Comparison of ENCODE assay signal across 8 cellular contexts in genomic region chr1:156499194-156499702, GRCh38. TPM values are rescaled to one million over a fixed set of nuclear protein-coding genes. Genes with fewer than 3 reads are reported as not detected.
DNase-seq lines count a peak whose midpoint lies in the region; ATAC-seq and TF ChIP-seq lines count a peak whose summit lies in the region.

No MANE protein-coding gene starts in this region.

- peak overlapping the region; percentile 31 for H3K27ac ChIP-seq in A673 (ENCODE audit: low read depth, low read length, poor library complexity, severe bottlenecking)
- H3K27ac ChIP-seq in HL-60 (replicated peaks), result peak overlapping the region; percentile 49
- H3K27ac ChIP-seq in mesendoderm (ENCODE audit: low read depth, low read length), result no peak overlapping the region
- peak overlapping the region; percentile 23 to 42 for H3K27ac ChIP-seq in aorta (ENCODE audit: low read depth in 1 of 2, low read length in 2 of 2)

- no peaks in the 10 kb centered on the region for H3K27me3 Mint-ChIP-seq in brain

- no peak overlapping the region for H3K4ac ChIP-seq in mesendoderm (ENCODE audit: low read depth, low read length)

- no peaks in the 10 kb centered on the region for H3K9me3 Mint-ChIP-seq in brain

- peak overlapping the region; percentile 95 for H3K4me2 ChIP-seq in mesendoderm (ENCODE audit: low read length)

- H3K27me3 ChIP-seq in A673 (replicated peaks; ENCODE audit: insufficient read depth, low read depth, low read length, poor library complexity) (no peaks in the 10 kb centered on the region), HL-60 (ENCODE audit: insufficient read depth, poor library complexity, severe bottlenecking) (no peaks in the 10 kb centered on the region), mesendoderm (ENCODE audit: insufficient read depth, low read length, poor library complexity) (no peaks in the 10 kb centered on the region), aorta (ENCODE audit: control insufficient read depth in 1 of 2, insufficient read depth in 2 of 2, low read length in 1 of 2) (no peaks in the 10 kb centered on the region)

- BruUV-seq in A673 (replicated peaks; lab: Mats Ljungman, UMichigan), result no TSS peak

- no peak for ATAC-seq in aorta (ENCODE audit: low FRiP score)
- no peak for ATAC-seq in HG02970 (IDR thresholded peaks at IDR 0.05; ENCODE audit: low FRiP score, unreplicated experiment)
- ATAC-seq in HG03108 (IDR thresholded peaks at IDR 0.05; ENCODE audit: unreplicated experiment), result no peak

- H3K18ac ChIP-seq in mesendoderm (ENCODE audit: low read length), result peak overlapping the region; percentile 78

- TF ChIP-seq CTCF in A673 (conservative IDR thresholded peaks at IDR 0.05; ENCODE audit: low read depth, low read length) (no peak), HL-60 (IDR thresholded peaks at IDR 0.05; ENCODE audit: insufficient read depth, low read length) (no peak), brain (conservative IDR thresholded peaks at IDR 0.05) (no peak)

- peaks cover 23% of the 10 kb centered on the region for H3K79me1 ChIP-seq in mesendoderm (ENCODE audit: low read length)

- H3K9me3 ChIP-seq in A673 (ENCODE audit: low read depth, low read length, poor library complexity, severe bottlenecking) (no peaks in the 10 kb centered on the region), aorta (ENCODE audit: control insufficient read depth, low read length) (no peaks in the 10 kb centered on the region)

- POLR2A ChIA-PET in A673 (lab: Charles Lee; ENCODE audit: low non-redundant PET), result interaction anchor here (0.6 kb wide), 1 partner anchor 9 kb away, joined by 11 read pairs; no protein-coding TSS in a partner anchor

- no peak for DNase-seq in A673 (ENCODE audit: low spot score)
- peak in 1 of 2 experiments; percentile 67 for DNase-seq in HL-60 (ENCODE audit: low read depth in 1 of 2, low spot score in 1 of 2)
- peak; percentile 67 for DNase-seq in mesendoderm
- no peak for DNase-seq in aorta
- no peak for DNase-seq in activated CD4-positive, CD25-positive, alpha-beta regulatory T cell treated with anti-CD3 and anti-CD28 coated beads, Interleukin-2, amount 50 U/mL, for 72 hours

- peak overlapping the region; percentile 62 for H3K9ac ChIP-seq in mesendoderm (ENCODE audit: low read length)

- H4K5ac ChIP-seq in mesendoderm (ENCODE audit: low read length), result no peak overlapping the region

- H2BK5ac ChIP-seq in mesendoderm (ENCODE audit: low read length), result no peak overlapping the region

- H2BK15ac ChIP-seq in mesendoderm (replicated peaks; ENCODE audit: low read depth), result no peak overlapping the region

- peaks cover 78% of the 10 kb centered on the region for H3K4me1 Mint-ChIP-seq in brain

- peak overlapping the region; percentile 91 to 95 (median 93) for H3K4me3 Mint-ChIP-seq in brain

- CTCF ChIA-PET in A673 (lab: Charles Lee), result interaction anchor here (3.2 kb wide), 1 partner anchor 18 kb away, joined by 28 read pairs; no protein-coding TSS in a partner anchor

- H3K56ac ChIP-seq in mesendoderm (ENCODE audit: low read length), result peak overlapping the region; percentile 77

- H3K27ac Mint-ChIP-seq in brain, result peak overlapping the region; percentile 53 to 97 (median 87)

- H2BK120ac ChIP-seq in mesendoderm (ENCODE audit: low read depth, low read length), result no peak overlapping the region

- intact Hi-C loops in A673 (cut with micrococcal nuclease; ENCODE audit: unreplicated experiment) (no loop called here), aorta (cut with DNase I) (loop anchor here in 1 of 2 donors (5.0 kb wide), 1 partner anchor 37 kb away; no protein-coding TSS in a partner anchor)

- peaks cover 55% of the 10 kb centered on the region for H3K4me1 ChIP-seq in A673 (ENCODE audit: insufficient read depth, low read length, poor library complexity, severe bottlenecking)
- peaks cover 25% of the 10 kb centered on the region for H3K4me1 ChIP-seq in mesendoderm (ENCODE audit: control insufficient read depth, low read depth, low read length)
- peaks cover 3 to 17% of the 10 kb centered on the region in 2 donors for H3K4me1 ChIP-seq in aorta (ENCODE audit: control insufficient read depth in 1 of 2, insufficient read depth in 2 of 2, low read length in 2 of 2)

- H3K23ac ChIP-seq in mesendoderm (ENCODE audit: low read length), result no peak overlapping the region

- peaks cover 33% of the 10 kb centered on the region for H3K79me2 ChIP-seq in mesendoderm (ENCODE audit: control insufficient read depth, insufficient read depth, low read length)

- peaks cover 14% of the 10 kb centered on the region for H3K36me3 Mint-ChIP-seq in brain

- no peak overlapping the region for H2AK5ac ChIP-seq in mesendoderm (ENCODE audit: low read length)

- H3K4me3 ChIP-seq in A673 (ENCODE audit: low read depth, low read length, poor library complexity, severe bottlenecking) (peak overlapping the region; percentile 98), HL-60 (replicated peaks; ENCODE audit: insufficient read depth, low read length) (peak overlapping the region; percentile 81), mesendoderm (ENCODE audit: low read length) (peak overlapping the region; percentile 55), aorta (ENCODE audit: low read length in 2 of 2) (peak overlapping the region; percentile 42 to 73)

- WGBS in mesendoderm (ENCODE audit: extremely low coverage, insufficient coverage, low lambda C conversion rate), result no CpG with 5 or more reads among the region's 10 CpGs
- 0% methylated on average over 10 of the region's 10 CpGs for WGBS in aorta, 2 donors

- H3K36me3 ChIP-seq in A673 (ENCODE audit: insufficient read depth, low read length, poor library complexity, severe bottlenecking), result no peaks in the 10 kb centered on the region
- no peaks in the 10 kb centered on the region for H3K36me3 ChIP-seq in mesendoderm (ENCODE audit: control insufficient read depth, insufficient read depth, low read length)
- H3K36me3 ChIP-seq in aorta (ENCODE audit: control insufficient read depth in 1 of 2, insufficient read depth in 2 of 2, low read length in 1 of 2), result no peaks in the 10 kb centered on the region

- no peak overlapping the region for H4K8ac ChIP-seq in mesendoderm (ENCODE audit: low read depth, low read length)

RNA-seq across cellular contexts. Expression of gene MEF2D, which starts 1.3 kb away (rescaled TPM):
- total RNA-seq in A673 (2021) (18.3 and 21.8 TPM in 2 replicates), aorta (10 to 100 TPM; 82.1 to 95.8 TPM)
- polyA plus RNA-seq in brain (ENCODE audit: insufficient read depth, low read depth, low replicate concordance) (22.7 TPM), aorta (10 to 100 TPM in 1 of 2 donors, 1 to 10 TPM in 1; 8.1 to 27.4 TPM)
- polyA plus RNA-seq in mesendoderm (2013, experiment 1 of 2), result 11.7 TPM
- 11.4 TPM for polyA plus RNA-seq in mesendoderm (2013, experiment 2 of 2)
